1 cellular context compared by ENCODE assay signal in the genomic region with DNA sequence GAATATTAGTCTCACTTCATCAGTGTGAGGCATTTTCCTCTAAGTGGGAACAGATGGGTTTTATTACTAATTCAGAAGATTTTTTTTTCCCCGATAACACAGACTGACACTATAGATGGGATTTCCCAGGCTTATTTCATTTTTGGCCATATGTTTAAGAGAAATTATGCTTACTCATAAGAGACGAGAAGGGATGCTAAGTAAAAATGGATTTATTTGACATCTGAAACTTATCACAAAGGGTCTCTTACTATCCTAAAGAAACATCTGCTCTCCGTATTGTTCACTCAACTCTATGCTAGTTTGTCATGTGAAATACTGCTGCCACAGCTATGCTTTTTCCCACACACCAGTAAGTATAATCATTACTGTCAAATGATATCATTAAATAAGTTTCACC.
TF ChIP-seq lines count a peak whose summit lies in the region.

No MANE protein-coding gene starts in this region.

TF ChIP-seq in SK-N-SH, 30 proteins besides CTCF, POLR2A, EP300 and RAD21 (continued from another document):
- TF ChIP-seq, protein P1, sequence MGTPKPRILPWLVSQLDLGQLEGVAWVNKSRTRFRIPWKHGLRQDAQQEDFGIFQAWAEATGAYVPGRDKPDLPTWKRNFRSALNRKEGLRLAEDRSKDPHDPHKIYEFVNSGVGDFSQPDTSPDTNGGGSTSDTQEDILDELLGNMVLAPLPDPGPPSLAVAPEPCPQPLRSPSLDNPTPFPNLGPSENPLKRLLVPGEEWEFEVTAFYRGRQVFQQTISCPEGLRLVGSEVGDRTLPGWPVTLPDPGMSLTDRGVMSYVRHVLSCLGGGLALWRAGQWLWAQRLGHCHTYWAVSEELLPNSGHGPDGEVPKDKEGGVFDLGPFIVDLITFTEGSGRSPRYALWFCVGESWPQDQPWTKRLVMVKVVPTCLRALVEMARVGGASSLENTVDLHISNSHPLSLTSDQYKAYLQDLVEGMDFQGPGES (IDR thresholded peaks at IDR 0.05; ENCODE audit: low read depth, low read length) = no peak
- TF ChIP-seq, protein P2, sequence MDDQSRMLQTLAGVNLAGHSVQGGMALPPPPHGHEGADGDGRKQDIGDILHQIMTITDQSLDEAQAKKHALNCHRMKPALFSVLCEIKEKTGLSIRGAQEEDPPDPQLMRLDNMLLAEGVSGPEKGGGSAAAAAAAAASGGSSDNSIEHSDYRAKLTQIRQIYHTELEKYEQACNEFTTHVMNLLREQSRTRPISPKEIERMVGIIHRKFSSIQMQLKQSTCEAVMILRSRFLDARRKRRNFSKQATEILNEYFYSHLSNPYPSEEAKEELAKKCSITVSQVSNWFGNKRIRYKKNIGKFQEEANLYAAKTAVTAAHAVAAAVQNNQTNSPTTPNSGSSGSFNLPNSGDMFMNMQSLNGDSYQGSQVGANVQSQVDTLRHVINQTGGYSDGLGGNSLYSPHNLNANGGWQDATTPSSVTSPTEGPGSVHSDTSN (IDR thresholded peaks at IDR 0.05) = no peak
- TF ChIP-seq, protein P3, sequence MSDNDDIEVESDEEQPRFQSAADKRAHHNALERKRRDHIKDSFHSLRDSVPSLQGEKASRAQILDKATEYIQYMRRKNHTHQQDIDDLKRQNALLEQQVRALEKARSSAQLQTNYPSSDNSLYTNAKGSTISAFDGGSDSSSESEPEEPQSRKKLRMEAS (IDR thresholded peaks at IDR 0.05; ENCODE audit: low read depth) = no peak
- TF ChIP-seq ELF1 (IDR thresholded peaks at IDR 0.05) (no peak), MXI1 (IDR thresholded peaks at IDR 0.05; ENCODE audit: low read depth, low read length) (no peak), FOXJ3 (CRISPR knock-in tag; IDR thresholded peaks at IDR 0.05) (no peak), TCF12 (IDR thresholded peaks at IDR 0.05) (peak; percentile 89)
